In the genomic region with DNA sequence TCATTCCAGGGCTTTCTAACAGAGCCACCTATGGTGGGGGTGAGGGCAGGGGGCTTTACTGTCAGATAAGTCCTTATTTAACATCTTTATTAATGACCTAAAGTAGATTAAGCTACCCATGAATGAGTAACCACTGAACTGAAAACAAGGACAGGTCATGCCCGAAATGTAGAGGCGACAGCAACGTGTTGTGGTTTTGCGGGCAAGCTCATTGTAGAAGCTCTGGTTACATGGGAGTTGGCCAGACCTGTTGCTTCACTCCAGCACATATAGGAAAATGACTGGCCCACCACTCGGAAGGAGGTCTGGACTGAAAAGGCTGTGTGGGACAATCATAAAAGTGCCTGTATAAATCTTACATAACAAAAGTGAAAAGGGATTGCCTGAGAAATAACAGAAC, we compare ENCODE assay signal across 23 cellular contexts.
"Had no signal": no experiment of that assay in that cellular context is flagged by ENCODE, and none has a peak within 500 bp of the region (broad histone marks: within the 10 kb centered on the region; RNA-seq: fewer than 3 reads in every experiment).

No MANE protein-coding gene starts in this region.

- H3K4me1 ChIP-seq: foreskin keratinocyte, left ventricle myocardium inferior, tibial nerve, uterus had no signal

- H3K27ac ChIP-seq: brain microvascular endothelial cell, dorsolateral prefrontal cortex, epithelial cell of prostate, foreskin keratinocyte, left ventricle myocardium inferior, uterus, VCaP had no signal

- DNase-seq: activated CD4-positive, alpha-beta T cell treated with anti-CD3 and anti-CD28 coated beads, Interleukin-2, amount 50 U/mL, for 1 hour; activated CD4-positive, CD25-positive, alpha-beta regulatory T cell treated with anti-CD3 and anti-CD28 coated beads, Interleukin-2, amount 50 U/mL, for 72 hours; activated CD8-positive, alpha-beta memory T cell treated with anti-CD3 and anti-CD28 coated beads, Interleukin-2, amount 50 U/mL, for 4 hours; activated effector memory CD4-positive, alpha-beta T cell treated with Interleukin-2 at 50 U/mL for 16 hours; activated naive CD4-positive, alpha-beta T cell treated with anti-CD3 and anti-CD28 coated beads, Interleukin-2, amount 10 ng/mL, durations not matched to agents 7 days and 5 days; activated naive CD8-positive, alpha-beta T cell treated with anti-CD3 and anti-CD28 coated beads, Interleukin-2, amount 50 U/mL, for 24 hours; activated T-cell treated with anti-CD3 and anti-CD28 coated beads, Interleukin-2, amount 50 U/mL, for 48 hours; anterior cingulate cortex; brain microvascular endothelial cell; central memory CD4-positive, alpha-beta T cell; dorsolateral prefrontal cortex; endodermal cell; foreskin keratinocyte; glutamatergic neuron; kidney; left ventricle myocardium inferior; mammary epithelial cell; stimulated activated naive CD8-positive, alpha-beta T cell treated with anti-CD3 and anti-CD28 coated beads, Interleukin-15, Interleukin-2, amounts not matched to agents 100 U/mL and 50 U/mL, for 24 hours; substantia nigra; uterus had no signal

- H3K4me3 ChIP-seq: dorsolateral prefrontal cortex, left ventricle myocardium inferior, tibial nerve, uterus had no signal

- H3K27me3 ChIP-seq: brain microvascular endothelial cell, foreskin keratinocyte, tibial nerve, uterus had no signal

- H3K36me3 ChIP-seq: brain microvascular endothelial cell, left ventricle myocardium inferior, tibial nerve, uterus had no signal

- H3K9me3 ChIP-seq: left ventricle myocardium inferior, tibial nerve, uterus had no signal

- ATAC-seq: activated naive CD8-positive, alpha-beta T cell treated with anti-CD3 and anti-CD28 coated beads, Interleukin-2, amount 50 U/mL, for 24 hours; foreskin keratinocyte; stimulated activated naive CD8-positive, alpha-beta T cell treated with anti-CD3 and anti-CD28 coated beads, Interleukin-15, Interleukin-2, amounts not matched to agents 100 U/mL and 50 U/mL, for 24 hours had no signal
